In genomic region chr1:233614173-233614742, GRCh38 we compare ENCODE assay signal across 1 cellular context.
TF ChIP-seq lines count a peak whose summit lies in the region.

No MANE protein-coding gene starts in this region.

TF ChIP-seq in IMR-90, 13 proteins besides CTCF, POLR2A, EP300 and RAD21:
- TF ChIP-seq MAZ (IDR thresholded peaks at IDR 0.05; ENCODE audit: borderline replicate concordance, low read depth, low read length), result no peak
- no peak for TF ChIP-seq CHD1 (IDR thresholded peaks at IDR 0.05; ENCODE audit: low read depth, low read length)
- TF ChIP-seq BHLHE40 (IDR thresholded peaks at IDR 0.05; ENCODE audit: low read depth, low read length), result no peak
- no peak for TF ChIP-seq NFE2L2 (IDR thresholded peaks at IDR 0.05; ENCODE audit: low read depth, low read length)
- TF ChIP-seq RCOR1 (IDR thresholded peaks at IDR 0.05; ENCODE audit: insufficient replicate concordance, low read length), result no peak
- no peak for TF ChIP-seq FOS (IDR thresholded peaks at IDR 0.05; ENCODE audit: low read depth, low read length)
- TF ChIP-seq CEBPB (IDR thresholded peaks at IDR 0.05; ENCODE audit: low read depth, low read length), result no peak
- no peak for TF ChIP-seq ELK1 (IDR thresholded peaks at IDR 0.05; ENCODE audit: borderline replicate concordance, low read depth, low read length)
- no peak for TF ChIP-seq SMC3 (IDR thresholded peaks at IDR 0.05; ENCODE audit: low read depth, low read length)
- TF ChIP-seq RFX5 (IDR thresholded peaks at IDR 0.05; ENCODE audit: low read depth, low read length), result no peak
- no peak for TF ChIP-seq MXI1 (IDR thresholded peaks at IDR 0.05; ENCODE audit: borderline replicate concordance, low read depth, low read length)
- TF ChIP-seq MAFK (IDR thresholded peaks at IDR 0.05; ENCODE audit: low read depth, low read length), result no peak
- TF ChIP-seq USF2 (IDR thresholded peaks at IDR 0.05; ENCODE audit: low read depth, low read length), result no peak
